Comparison of ENCODE assay signal across 21 cellular contexts in genomic region chr16:28986492-28986891, GRCh38. TPM values are rescaled to one million over a fixed set of nuclear protein-coding genes. Genes with fewer than 3 reads are reported as not detected.
DNase-seq lines count a peak whose midpoint lies in the region; ATAC-seq and TF ChIP-seq lines count a peak whose summit lies in the region.
"Had no signal": no experiment of that assay in that cellular context is flagged by ENCODE, and none has a peak within 500 bp of the region (broad histone marks: within the 10 kb centered on the region; RNA-seq: fewer than 3 reads in every experiment).

No MANE protein-coding gene starts in this region.

- DNase-seq in CD8-positive, alpha-beta memory T cell: no peak
- peak; percentile 38 for DNase-seq in osteoblast (ENCODE audit: insufficient read length, low spot score, missing footprints)
- no peak for DNase-seq in GM10248 (ENCODE audit: extremely low spot score)
- no peak for DNase-seq in left ventricle myocardium inferior
- no peak for DNase-seq in NCI-H2227 (lab: John Stamatoyannopoulos, UW; ENCODE audit: unreplicated experiment)
- DNase-seq: BE2C; DMS153; islet precursor cell; NCI-H446 treated with DMSO at 0.1 percent for 48 hours; right lobe of liver; Right ventricle myocardium superior; stimulated activated CD4-positive, alpha-beta T cell treated with anti-CD3 and anti-CD28 coated beads, Interleukin-4, amount 100 ng/mL, for 4 hours; trophoblast cell had no signal

- H3K79me2 ChIP-seq in osteoblast (ENCODE audit: insufficient read depth, low read length): no peaks in the 10 kb centered on the region

- H3K36me3 ChIP-seq in CD8-positive, alpha-beta memory T cell (ENCODE audit: insufficient read depth, low read length): peaks cover 28% of the 10 kb centered on the region
- H3K36me3 ChIP-seq in osteoblast (ENCODE audit: insufficient read depth, low read length): peaks cover 28% of the 10 kb centered on the region
- H3K36me3 ChIP-seq in left ventricle myocardium inferior: peaks cover 66% of the 10 kb centered on the region

- CTCF ChIA-PET in CD8-positive, alpha-beta memory T cell (lab: Charles Lee): interaction anchor here (1.3 to 6.3 kb wide), 5 partner anchors 9 to 89 kb away, joined by 4 to 41 read pairs (median 8); partner anchors contain the start of gene SPNS1
- CTCF ChIA-PET in GM10248 (lab: Yijun Ruan, JAX): interaction anchor here (1.3 to 3.8 kb wide), 3 partner anchors 13 to 21 kb away, joined by 3 to 16 read pairs (median 4); partner anchors contain the start of gene SPNS1

- intact Hi-C loops in left ventricle myocardium inferior (cut with micrococcal nuclease): no loop called here

- H3K27me3 ChIP-seq in CD8-positive, alpha-beta memory T cell (ENCODE audit: insufficient read depth, low read length, poor library complexity, severe bottlenecking): no peaks in the 10 kb centered on the region
- no peaks in the 10 kb centered on the region for H3K27me3 ChIP-seq in osteoblast (ENCODE audit: insufficient read depth, low read length)
- no peaks in the 10 kb centered on the region for H3K27me3 ChIP-seq in left ventricle myocardium inferior (ENCODE audit: low read depth)
- H3K27me3 ChIP-seq: BE2C, breast epithelium, neutrophil, right lobe of liver had no signal

- peaks cover 46 to 79% (median 56%) of the 10 kb centered on the region in 3 donors for H3K4me1 Mint-ChIP-seq in CD8-positive, alpha-beta memory T cell
- H3K4me1 Mint-ChIP-seq in T-helper 1 cell treated with Interleukin-12 subunit alpha and Interleukin-12 subunit beta and Interleukin-4 antibody, amounts not matched to agents 30 μg/mL and 1 μg/mL, for 36 hours (ENCODE audit: low read depth): peaks cover 48% of the 10 kb centered on the region
- peaks cover 52% of the 10 kb centered on the region for H3K4me1 Mint-ChIP-seq in activated naive CD8-positive, alpha-beta T cell (ENCODE audit: low read depth)

- POLR2A ChIA-PET in CD8-positive, alpha-beta memory T cell (lab: Charles Lee): interaction anchor here (0.8 to 4.1 kb wide), 6 partner anchors 10 to 35 kb away, joined by 3 to 20 read pairs (median 6); partner anchors contain the start of gene SPNS1
- POLR2A ChIA-PET in GM10248 (lab: Yijun Ruan, JAX): no interaction called here

- H3K9me3 Mint-ChIP-seq in CD8-positive, alpha-beta memory T cell: peaks cover 0 to 7% (median 1%) of the 10 kb centered on the region in 5 donors
- peaks cover 10% of the 10 kb centered on the region for H3K9me3 Mint-ChIP-seq in T-helper 1 cell treated with Interleukin-12 subunit alpha and Interleukin-12 subunit beta and Interleukin-4 antibody, amounts not matched to agents 30 μg/mL and 1 μg/mL, for 36 hours
- no peaks in the 10 kb centered on the region for H3K9me3 Mint-ChIP-seq in activated naive CD8-positive, alpha-beta T cell (ENCODE audit: low read depth)

- H2AFZ ChIP-seq in osteoblast (ENCODE audit: low read length): no peak overlapping the region

- H3K27ac Mint-ChIP-seq in CD8-positive, alpha-beta memory T cell: peak overlapping the region; percentile 91 to 99 (median 96)
- peak overlapping the region; percentile 95 for H3K27ac Mint-ChIP-seq in T-helper 1 cell treated with Interleukin-12 subunit alpha and Interleukin-12 subunit beta and Interleukin-4 antibody, amounts not matched to agents 30 μg/mL and 1 μg/mL, for 36 hours
- peak overlapping the region; percentile 98 for H3K27ac Mint-ChIP-seq in activated naive CD8-positive, alpha-beta T cell

- H3K4me3 ChIP-seq in CD8-positive, alpha-beta memory T cell (ENCODE audit: low read length): peak overlapping the region; percentile 88
- H3K4me3 ChIP-seq in osteoblast (ENCODE audit: insufficient read depth, low read length) (no peak overlapping the region), left ventricle myocardium inferior (no peak overlapping the region)
- H3K4me3 ChIP-seq: right lobe of liver had no signal

- no peak overlapping the region for H3K4me2 ChIP-seq in osteoblast (ENCODE audit: insufficient read depth, low read length)

- peak overlapping the region; percentile 94 to 99 (median 99) for H3K4me3 Mint-ChIP-seq in CD8-positive, alpha-beta memory T cell
- peak overlapping the region; percentile 94 for H3K4me3 Mint-ChIP-seq in T-helper 1 cell treated with Interleukin-12 subunit alpha and Interleukin-12 subunit beta and Interleukin-4 antibody, amounts not matched to agents 30 μg/mL and 1 μg/mL, for 36 hours
- H3K4me3 Mint-ChIP-seq in activated naive CD8-positive, alpha-beta T cell: peak overlapping the region; percentile 89

- peak overlapping the region; percentile 72 for H3K27ac ChIP-seq in CD8-positive, alpha-beta memory T cell (ENCODE audit: low read depth, low read length)
- H3K27ac ChIP-seq in osteoblast (ENCODE audit: low read depth, low read length) (no peak overlapping the region), left ventricle myocardium inferior (replicated peaks) (no peak overlapping the region)
- H3K27ac ChIP-seq: breast epithelium, neutrophil, right lobe of liver had no signal

- peaks cover 56% of the 10 kb centered on the region for H3K4me1 ChIP-seq in CD8-positive, alpha-beta memory T cell (ENCODE audit: insufficient read depth, low read length)
- no peaks in the 10 kb centered on the region for H3K4me1 ChIP-seq in osteoblast (ENCODE audit: insufficient read depth, low read length)
- H3K4me1 ChIP-seq in left ventricle myocardium inferior: no peaks in the 10 kb centered on the region
- H3K4me1 ChIP-seq: BE2C, breast epithelium, right lobe of liver had no signal

- no peak for TF ChIP-seq CTCF in osteoblast (IDR thresholded peaks at IDR 0.05; ENCODE audit: extremely low read depth, low read depth, low read length)
- TF ChIP-seq CTCF in GM10248 (IDR thresholded peaks at IDR 0.05; ENCODE audit: control extremely low read depth, extremely low read depth, low read depth, missing control alignments): no peak
- TF ChIP-seq CTCF in left ventricle myocardium inferior (IDR thresholded peaks at IDR 0.05; ENCODE audit: borderline replicate concordance): no peak

- H3K27me3 Mint-ChIP-seq in CD8-positive, alpha-beta memory T cell: no peaks in the 10 kb centered on the region
- no peaks in the 10 kb centered on the region for H3K27me3 Mint-ChIP-seq in T-helper 1 cell treated with Interleukin-12 subunit alpha and Interleukin-12 subunit beta and Interleukin-4 antibody, amounts not matched to agents 30 μg/mL and 1 μg/mL, for 36 hours (ENCODE audit: low read depth)
- H3K27me3 Mint-ChIP-seq in activated naive CD8-positive, alpha-beta T cell: no peaks in the 10 kb centered on the region

- H3K9me3 ChIP-seq in CD8-positive, alpha-beta memory T cell (ENCODE audit: low read length): peaks cover 7% of the 10 kb centered on the region
- H3K9me3 ChIP-seq in osteoblast (ENCODE audit: low read depth, low read length) (no peaks in the 10 kb centered on the region), left ventricle myocardium inferior (replicated peaks) (peaks cover 15% of the 10 kb centered on the region)
- H3K9me3 ChIP-seq: BE2C, neutrophil, right lobe of liver had no signal

- no peak for ATAC-seq in GM21737 (IDR thresholded peaks at IDR 0.05; ENCODE audit: unreplicated experiment)
- ATAC-seq: activated CD4-positive, CD25-positive, alpha-beta regulatory T cell treated with anti-CD3 and anti-CD28 coated beads, Interleukin-2, amount 50 U/mL, for 24 hours; HCT116 had no signal

- H4K20me1 ChIP-seq in osteoblast (ENCODE audit: insufficient read depth, low read length): no peaks in the 10 kb centered on the region

- peaks cover 16 to 85% (median 26%) of the 10 kb centered on the region in 3 donors for H3K36me3 Mint-ChIP-seq in CD8-positive, alpha-beta memory T cell
- H3K36me3 Mint-ChIP-seq in T-helper 1 cell treated with Interleukin-12 subunit alpha and Interleukin-12 subunit beta and Interleukin-4 antibody, amounts not matched to agents 30 μg/mL and 1 μg/mL, for 36 hours (ENCODE audit: low read depth): peaks cover 78% of the 10 kb centered on the region
- H3K36me3 Mint-ChIP-seq in activated naive CD8-positive, alpha-beta T cell: peaks cover 33% of the 10 kb centered on the region

RNA-seq across cellular contexts. Expression of gene LAT, which starts 1.6 kb away (rescaled TPM):
- total RNA-seq in CD8-positive, alpha-beta memory T cell: 100 to 1,000 TPM; 195 to 203 TPM
- polyA plus RNA-seq in CD8-positive, alpha-beta memory T cell: 331 TPM
- 1.2 and 1.4 TPM in 2 replicates for total RNA-seq in osteoblast
- 0.93 TPM for total RNA-seq in left ventricle myocardium inferior

RNA-seq across cellular contexts. Expression of gene SPNS1, which starts 11.9 kb away (rescaled TPM):
- 10 to 100 TPM; 36.5 to 40.9 TPM for total RNA-seq in CD8-positive, alpha-beta memory T cell
- polyA plus RNA-seq in CD8-positive, alpha-beta memory T cell: 33.2 TPM
- total RNA-seq in osteoblast (50.7 and 51.9 TPM in 2 replicates), left ventricle myocardium inferior (16.5 TPM)

RNA-seq across cellular contexts. Expression of gene NFATC2IP, which starts 35.8 kb away (rescaled TPM):
- total RNA-seq in CD8-positive, alpha-beta memory T cell: 10 to 100 TPM; 75.1 to 77.0 TPM
- 35.0 TPM for polyA plus RNA-seq in CD8-positive, alpha-beta memory T cell
- total RNA-seq in osteoblast (18.1 and 20.0 TPM in 2 replicates), left ventricle myocardium inferior (18.1 TPM)

RNA-seq across cellular contexts. Expression of gene CD19, which starts 54.7 kb away (rescaled TPM):
- not detected for total RNA-seq in CD8-positive, alpha-beta memory T cell
- polyA plus RNA-seq in CD8-positive, alpha-beta memory T cell: not detected
- total RNA-seq in osteoblast (not detected in 2 replicates), left ventricle myocardium inferior (not detected)
- total RNA-seq: breast epithelium, HT1080, Right ventricle myocardium superior had no signal

Comparison
In these comparisons a context has a peak if more than half of its experiments do, and no peak if none do; other contexts are left out.
1. RNA of gene LAT, which starts 1.6 kb away (total RNA-seq): 195 to 203 TPM in CD8-positive, alpha-beta memory T cell; 1.2 to 1.4 TPM in osteoblast and 0.93 TPM in left ventricle myocardium inferior (single experiment); every median in the first group is over 10 times any median in the second.
2. Peak in every context shown above with its lines, with median percentiles within 50 percentile points of each other: H3K27ac Mint-ChIP-seq and H3K4me3 Mint-ChIP-seq.